Comparison of ENCODE assay signal across 11 cellular contexts in genomic region chr1:101203812-101204540, GRCh38. TPM values are rescaled to one million over a fixed set of nuclear protein-coding genes. Genes with fewer than 3 reads are reported as not detected.
A peak's percentile ranks its signal among the peaks of the same experiment; 100 is the strongest.
DNase-seq lines count a peak whose midpoint lies in the region; ATAC-seq, FAIRE-seq and TF ChIP-seq lines count a peak whose summit lies in the region.
"Had no signal": no experiment of that assay in that cellular context is flagged by ENCODE, and none has a peak within 500 bp of the region (broad histone marks: within the 10 kb centered on the region; RNA-seq: fewer than 3 reads in every experiment).

No MANE protein-coding gene starts in this region.

- peak; percentile 69 for DNase-seq in GM04504 (ENCODE audit: low read depth)
- peak; percentile 83 for DNase-seq in NCI-H2171 treated with DMSO at 0.1 percent for 48 hours (lab: John Stamatoyannopoulos, UW)
- peak; percentile 8 for DNase-seq in bronchial epithelial cell (ENCODE audit: low read depth)
- DNase-seq in myocyte (ENCODE audit: low read depth): peak; percentile 46
- no peak for DNase-seq in NOMO-1 (lab: John Stamatoyannopoulos, UW; ENCODE audit: unreplicated experiment in 2 of 2)
- no peak for DNase-seq in activated T-cell treated with anti-CD3 and anti-CD28 coated beads, Interleukin-2, amount 50 U/mL, for 4 hours
- DNase-seq: MV-4-11; stimulated activated CD4-positive, alpha-beta T cell treated with anti-CD3 and anti-CD28 coated beads, Interleukin-12 subunit alpha, Interleukin-12 subunit beta, amount 100 ng/mL, for 4 hours had no signal

- TF ChIP-seq CTCF in bronchial epithelial cell (IDR thresholded peaks at IDR 0.05; ENCODE audit: insufficient read depth, low read length, severe bottlenecking): no peak

- no peak overlapping the region for H3K4me3 Mint-ChIP-seq in activated T-cell treated with anti-CD3 and anti-CD28 coated beads, Interleukin-2, amount 50 U/mL, for 4 hours
- H3K4me3 Mint-ChIP-seq: T-helper 1 cell treated with Interleukin-12 subunit alpha and Interleukin-12 subunit beta and Interleukin-4 antibody, amounts not matched to agents 30 μg/mL and 1 μg/mL, for 36 hours had no signal

- FAIRE-seq in bronchial epithelial cell (lab: Jason Lieb, UNC): no peak

- H3K27me3 Mint-ChIP-seq in activated T-cell treated with anti-CD3 and anti-CD28 coated beads, Interleukin-2, amount 50 U/mL, for 4 hours (ENCODE audit: low read depth): no peaks in the 10 kb centered on the region

- no peaks in the 10 kb centered on the region for H3K36me3 ChIP-seq in bronchial epithelial cell (ENCODE audit: control insufficient read depth, insufficient read depth, low read length)

- ATAC-seq in HG03354 (IDR thresholded peaks at IDR 0.05; ENCODE audit: poor library complexity, severe bottlenecking, unreplicated experiment): no peak
- no peak for ATAC-seq in HG03457 (IDR thresholded peaks at IDR 0.05; ENCODE audit: unreplicated experiment)
- no peak for ATAC-seq in activated T-cell treated with anti-CD3 and anti-CD28 coated beads, Interleukin-2, amount 50 U/mL, for 4 hours

- no peaks in the 10 kb centered on the region for H3K9me3 Mint-ChIP-seq in activated T-cell treated with anti-CD3 and anti-CD28 coated beads, Interleukin-2, amount 50 U/mL, for 4 hours
- H3K9me3 Mint-ChIP-seq: T-helper 1 cell treated with Interleukin-12 subunit alpha and Interleukin-12 subunit beta and Interleukin-4 antibody, amounts not matched to agents 30 μg/mL and 1 μg/mL, for 36 hours had no signal

- no peak overlapping the region for H3K4me3 ChIP-seq in bronchial epithelial cell (ENCODE audit: low read depth, low read length)

- H3K27me3 ChIP-seq in bronchial epithelial cell (ENCODE audit: control insufficient read depth, insufficient read depth, low read length): no peaks in the 10 kb centered on the region

- no peaks in the 10 kb centered on the region for H3K36me3 Mint-ChIP-seq in activated T-cell treated with anti-CD3 and anti-CD28 coated beads, Interleukin-2, amount 50 U/mL, for 4 hours (ENCODE audit: insufficient read depth)

- H3K4me1 Mint-ChIP-seq in activated T-cell treated with anti-CD3 and anti-CD28 coated beads, Interleukin-2, amount 50 U/mL, for 4 hours (ENCODE audit: low read depth): peaks cover 11% of the 10 kb centered on the region

RNA-seq across cellular contexts. Expression of gene S1PR1, which starts 32.8 kb away (rescaled TPM):
- total RNA-seq in bronchial epithelial cell (under 0.01 and 0.26 TPM in 2 replicates), myocyte (2.5 and 2.9 TPM in 2 replicates)
- 1.1 TPM for polyA plus RNA-seq in myocyte (2012)
- 100 to 1,000 TPM in 2 of 3 donors, 10 to 100 TPM in 1; 97.7 to 112 (median 111) TPM for total RNA-seq in activated T-cell treated with anti-CD3 and anti-CD28 coated beads, Interleukin-2, amount 50 U/mL, for 4 hours

Comparison
In these comparisons a context has a peak if more than half of its experiments do, and no peak if none do; other contexts are left out.
1. DNase-seq: peak in GM04504 (single experiment), NCI-H2171 treated with DMSO at 0.1 percent for 48 hours (single experiment), bronchial epithelial cell (single experiment) and myocyte (single experiment); none in NOMO-1 (0 of 2) and activated T-cell treated with anti-CD3 and anti-CD28 coated beads, Interleukin-2, amount 50 U/mL, for 4 hours (single experiment).
2. RNA of gene S1PR1, which starts 32.8 kb away (total RNA-seq): 97.7 to 112 TPM in activated T-cell treated with anti-CD3 and anti-CD28 coated beads, Interleukin-2, amount 50 U/mL, for 4 hours; 2.5 to 2.9 TPM in myocyte and under 0.01 to 0.26 TPM in bronchial epithelial cell; every median in the first group is over 10 times any median in the second.